1 cellular context compared by ENCODE assay signal in the genomic region with DNA sequence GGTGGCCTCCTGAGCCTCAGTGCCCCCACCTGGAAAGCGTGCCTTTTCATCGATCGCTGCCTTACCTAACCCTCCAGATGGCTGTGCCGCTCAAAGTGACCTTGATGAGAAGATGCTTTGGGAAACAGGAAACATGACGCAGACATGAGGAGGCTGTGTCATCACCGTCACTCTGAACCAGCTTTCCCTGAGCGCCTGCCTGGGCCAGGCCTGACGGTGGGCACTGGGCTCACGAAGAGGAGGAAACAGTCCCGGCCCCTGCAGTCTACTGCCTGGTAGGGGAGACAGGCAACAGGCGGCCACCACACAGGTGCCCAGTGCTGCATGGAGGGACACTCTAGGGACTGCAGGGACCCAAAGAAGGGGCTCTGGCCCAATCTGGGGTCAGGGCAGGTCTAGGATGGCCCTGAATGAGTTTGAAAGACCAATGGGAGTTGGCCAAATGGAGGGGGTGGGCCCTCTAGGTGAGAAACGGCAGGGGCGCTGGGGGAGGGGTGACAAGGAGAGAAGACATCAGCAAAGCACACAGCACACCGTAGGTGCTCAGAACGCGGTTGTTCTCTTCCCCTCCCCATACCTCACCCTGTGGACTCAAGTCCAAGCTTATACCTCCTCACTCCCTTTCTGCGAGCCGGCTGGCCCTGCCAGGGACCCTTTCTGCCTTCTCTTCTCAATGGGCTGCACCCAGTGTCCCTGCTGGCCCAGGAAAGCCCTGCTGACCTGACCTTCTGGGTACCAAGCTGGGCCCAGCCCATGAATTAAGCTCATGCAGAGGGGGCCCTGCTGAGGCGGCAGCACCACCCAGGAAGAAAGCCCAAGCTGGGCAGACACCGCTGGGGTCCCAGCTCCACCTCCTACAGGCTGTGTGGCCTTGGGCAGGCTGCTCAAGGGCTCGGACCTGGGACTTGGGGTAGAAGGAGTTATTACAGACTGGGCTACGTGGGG.
TF ChIP-seq lines count a peak whose summit lies in the region.

No MANE protein-coding gene starts in this region.

TF ChIP-seq in GM23338, 12 proteins besides CTCF, POLR2A, EP300 and RAD21:
- TF ChIP-seq CREB1 (CRISPR knock-in tag; IDR thresholded peaks at IDR 0.05; ENCODE audit: low read depth) (no peak), ETS1 (IDR thresholded peaks at IDR 0.05) (no peak), JUNB (IDR thresholded peaks at IDR 0.05; ENCODE audit: unreplicated experiment) (no peak), EZH2phosphoT487 (IDR thresholded peaks at IDR 0.05; ENCODE audit: unreplicated experiment) (no peak), NANOG (IDR thresholded peaks at IDR 0.05; ENCODE audit: borderline replicate concordance) (no peak), STAT1 (IDR thresholded peaks at IDR 0.05; ENCODE audit: unreplicated experiment) (no peak)
- TF ChIP-seq, protein P1, sequence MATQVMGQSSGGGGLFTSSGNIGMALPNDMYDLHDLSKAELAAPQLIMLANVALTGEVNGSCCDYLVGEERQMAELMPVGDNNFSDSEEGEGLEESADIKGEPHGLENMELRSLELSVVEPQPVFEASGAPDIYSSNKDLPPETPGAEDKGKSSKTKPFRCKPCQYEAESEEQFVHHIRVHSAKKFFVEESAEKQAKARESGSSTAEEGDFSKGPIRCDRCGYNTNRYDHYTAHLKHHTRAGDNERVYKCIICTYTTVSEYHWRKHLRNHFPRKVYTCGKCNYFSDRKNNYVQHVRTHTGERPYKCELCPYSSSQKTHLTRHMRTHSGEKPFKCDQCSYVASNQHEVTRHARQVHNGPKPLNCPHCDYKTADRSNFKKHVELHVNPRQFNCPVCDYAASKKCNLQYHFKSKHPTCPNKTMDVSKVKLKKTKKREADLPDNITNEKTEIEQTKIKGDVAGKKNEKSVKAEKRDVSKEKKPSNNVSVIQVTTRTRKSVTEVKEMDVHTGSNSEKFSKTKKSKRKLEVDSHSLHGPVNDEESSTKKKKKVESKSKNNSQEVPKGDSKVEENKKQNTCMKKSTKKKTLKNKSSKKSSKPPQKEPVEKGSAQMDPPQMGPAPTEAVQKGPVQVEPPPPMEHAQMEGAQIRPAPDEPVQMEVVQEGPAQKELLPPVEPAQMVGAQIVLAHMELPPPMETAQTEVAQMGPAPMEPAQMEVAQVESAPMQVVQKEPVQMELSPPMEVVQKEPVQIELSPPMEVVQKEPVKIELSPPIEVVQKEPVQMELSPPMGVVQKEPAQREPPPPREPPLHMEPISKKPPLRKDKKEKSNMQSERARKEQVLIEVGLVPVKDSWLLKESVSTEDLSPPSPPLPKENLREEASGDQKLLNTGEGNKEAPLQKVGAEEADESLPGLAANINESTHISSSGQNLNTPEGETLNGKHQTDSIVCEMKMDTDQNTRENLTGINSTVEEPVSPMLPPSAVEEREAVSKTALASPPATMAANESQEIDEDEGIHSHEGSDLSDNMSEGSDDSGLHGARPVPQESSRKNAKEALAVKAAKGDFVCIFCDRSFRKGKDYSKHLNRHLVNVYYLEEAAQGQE (IDR thresholded peaks at IDR 0.05; ENCODE audit: unreplicated experiment) = no peak
